ENCODE assay signal across 14 cellular contexts in genomic region chr12:25005376-25005775, GRCh38. TPM values are rescaled to one million over a fixed set of nuclear protein-coding genes. Genes with fewer than 3 reads are reported as not detected.
DNase-seq lines count a peak whose midpoint lies in the region; ATAC-seq and TF ChIP-seq lines count a peak whose summit lies in the region.
"Had no signal": no experiment of that assay in that cellular context is flagged by ENCODE, and none has a peak within 500 bp of the region (broad histone marks: within the 10 kb centered on the region; RNA-seq: fewer than 3 reads in every experiment).

No MANE protein-coding gene starts in this region.

- H4K20me1 ChIP-seq in osteoblast (ENCODE audit: insufficient read depth, low read length) = no peaks in the 10 kb centered on the region

- no peaks in the 10 kb centered on the region for H3K9me3 ChIP-seq in osteoblast (ENCODE audit: low read depth, low read length)
- H3K9me3 ChIP-seq: neutrophil, tibial artery had no signal

- TF ChIP-seq CTCF in osteoblast (IDR thresholded peaks at IDR 0.05; ENCODE audit: extremely low read depth, low read depth, low read length) = no peak

- H3K27ac ChIP-seq in osteoblast (ENCODE audit: low read depth, low read length) = no peak overlapping the region
- H3K27ac ChIP-seq in substantia nigra (ENCODE audit: low read depth, low read length, poor library complexity, severe bottlenecking) = no peak overlapping the region
- H3K27ac ChIP-seq: neutrophil, tibial artery had no signal

- peak; percentile 41 for ATAC-seq in GM19023 (IDR thresholded peaks at IDR 0.05; ENCODE audit: unreplicated experiment)
- ATAC-seq in GM21786 (IDR thresholded peaks at IDR 0.05; ENCODE audit: unreplicated experiment) = peak; percentile 40
- peak; percentile 56 for ATAC-seq in HG03439 (IDR thresholded peaks at IDR 0.05; ENCODE audit: unreplicated experiment)
- ATAC-seq: CD8-positive, alpha-beta T cell had no signal

- H3K4me3 ChIP-seq in osteoblast (ENCODE audit: insufficient read depth, low read length) = no peak overlapping the region
- H3K4me3 ChIP-seq: lung, tibial artery had no signal

- no peak overlapping the region for H2AFZ ChIP-seq in osteoblast (ENCODE audit: low read length)

- no peaks in the 10 kb centered on the region for H3K79me2 ChIP-seq in osteoblast (ENCODE audit: insufficient read depth, low read length)

- intact Hi-C loops in cardiac septum (cut with DNase I) = no loop called here

- H3K4me2 ChIP-seq in osteoblast (ENCODE audit: insufficient read depth, low read length) = no peak overlapping the region

- no peaks in the 10 kb centered on the region for H3K36me3 ChIP-seq in osteoblast (ENCODE audit: insufficient read depth, low read length)
- H3K36me3 ChIP-seq: neutrophil, tibial artery had no signal

- DNase-seq in osteoblast (ENCODE audit: insufficient read length, low spot score, missing footprints) (peak; percentile 15), DMS53 treated with DMSO at 0.1 percent for 48 hours (lab: John Stamatoyannopoulos, UW; ENCODE audit: unreplicated experiment) (no peak), cardiac septum (ENCODE audit: low spot score) (no peak), NCI-H345 (lab: John Stamatoyannopoulos, UW) (no peak), substantia nigra (lab: John Stamatoyannopoulos, UW) (no peak)
- DNase-seq: CD8-positive, alpha-beta T cell; erythroblast; GF-D8; tibial artery had no signal

- no peaks in the 10 kb centered on the region for H3K4me1 ChIP-seq in osteoblast (ENCODE audit: insufficient read depth, low read length)
- H3K4me1 ChIP-seq: tibial artery had no signal

- H3K27me3 ChIP-seq in osteoblast (ENCODE audit: insufficient read depth, low read length) = peaks cover 27% of the 10 kb centered on the region
- H3K27me3 ChIP-seq: neutrophil, tibial artery had no signal

RNA-seq across cellular contexts. Expression of gene BCAT1, which starts 56.5 kb away (rescaled TPM):
- total RNA-seq in osteoblast (239 and 273 TPM in 2 replicates), cardiac septum (3.5 TPM)

Comparison
In these comparisons a context has a peak if more than half of its experiments do, and no peak if none do; other contexts are left out.
1. RNA of gene BCAT1, which starts 56.5 kb away (total RNA-seq): 239 to 273 TPM in osteoblast; 3.5 TPM in cardiac septum (single experiment); every median in the first group is over 10 times any median in the second.
2. Peak in every context shown above with its lines, with median percentiles within 50 percentile points of each other: ATAC-seq.